In the genomic region with DNA sequence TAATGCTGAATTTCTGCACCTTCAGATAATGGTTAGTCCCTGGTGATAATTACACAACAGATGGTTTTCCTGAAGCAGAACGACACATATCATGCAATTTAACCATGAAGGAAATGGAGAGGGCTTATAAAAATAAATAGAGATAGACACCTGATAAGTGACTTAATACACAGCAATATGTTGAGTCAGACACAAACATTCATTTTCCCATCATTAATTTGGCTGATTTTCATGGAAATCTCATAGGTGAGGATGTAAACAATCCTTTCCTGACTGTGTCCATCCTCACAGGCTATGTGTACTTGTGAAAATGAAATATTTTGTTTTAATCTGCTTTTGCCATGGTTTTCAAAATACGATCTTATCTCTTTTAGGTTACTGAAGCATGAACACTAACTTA, we compare ENCODE assay signal across 30 cellular contexts. TPM values are rescaled to one million over a fixed set of nuclear protein-coding genes. Genes with fewer than 3 reads are reported as not detected.
DNase-seq lines count a peak whose midpoint lies in the region; ATAC-seq, FAIRE-seq and TF ChIP-seq lines count a peak whose summit lies in the region.
"Had no signal": no experiment of that assay in that cellular context is flagged by ENCODE, and none has a peak within 500 bp of the region (broad histone marks: within the 10 kb centered on the region; RNA-seq: fewer than 3 reads in every experiment).

No MANE protein-coding gene starts in this region.

- no peaks in the 10 kb centered on the region for H3K27me3 Mint-ChIP-seq in astrocyte (ENCODE audit: low read depth, unreplicated experiment)
- peaks cover 0 to 4% of the 10 kb centered on the region in 2 donors for H3K27me3 Mint-ChIP-seq in T-cell
- H3K27me3 Mint-ChIP-seq: activated CD4-positive, alpha-beta T cell treated with anti-CD3 and anti-CD28 coated beads, Interleukin-2, amount 10 ng/mL, durations not matched to agents 24 days and 14 days; IgD-negative memory B cell; type B pancreatic cell had no signal

- H3K4me1 ChIP-seq in A673 (ENCODE audit: insufficient read depth, low read length, poor library complexity, severe bottlenecking): no peaks in the 10 kb centered on the region
- H3K4me1 ChIP-seq in astrocyte (ENCODE audit: insufficient read depth, low read length): no peaks in the 10 kb centered on the region
- no peaks in the 10 kb centered on the region for H3K4me1 ChIP-seq in OCI-LY7 (ENCODE audit: insufficient read depth, low read length, poor library complexity, severe bottlenecking)
- H3K4me1 ChIP-seq: BE2C, left lung, right lobe of liver had no signal

- no peak for ATAC-seq in T-cell (replicated peaks in 1 of 4)
- ATAC-seq: GM23338, left lung, PC-3, right lobe of liver, Right ventricle myocardium inferior had no signal

- DNase-seq in A673 (ENCODE audit: low spot score) (peak; percentile 5), DMS79 treated with DMSO at 0.1 percent for 48 hours (lab: John Stamatoyannopoulos, UW) (peak; percentile 85), NCI-H1694 (lab: John Stamatoyannopoulos, UW) (peak; percentile 75), astrocyte (ENCODE audit: low read depth) (peak; percentile 55), NOMO-1 (lab: John Stamatoyannopoulos, UW; ENCODE audit: unreplicated experiment in 2 of 2) (no peak), OCI-LY7 (ENCODE audit: low spot score) (no peak), H7 (no peak), T-cell (no peak)
- DNase-seq: activated CD4-positive, alpha-beta T cell treated with anti-CD3 and anti-CD28 coated beads, Interleukin-2, amount 10 ng/mL, durations not matched to agents 24 days and 14 days; activated gamma-delta T cell treated with Interleukin-2 at 50 U/mL for 16 hours; activated T-cell treated with anti-CD3 and anti-CD28 coated beads, Interleukin-2, amount 50 U/mL, for 24 hours; BE2C; CD8-positive, alpha-beta memory T cell; central memory CD4-positive, alpha-beta T cell; dorsolateral prefrontal cortex; HFFc6; left lung; mesendoderm; NCI-H1436; NCI-H226; PC-3; right lobe of liver; stimulated activated CD4-positive, alpha-beta T cell treated with anti-CD3 and anti-CD28 coated beads, Interleukin-12 subunit alpha, Interleukin-12 subunit beta, amount 100 ng/mL, for 4 hours; stimulated activated CD4-positive, alpha-beta T cell treated with anti-CD3 and anti-CD28 coated beads, Interleukin-4, amount 100 ng/mL, for 1 hour; T-helper 9 cell had no signal

- no peaks in the 10 kb centered on the region for H3K79me2 ChIP-seq in astrocyte (ENCODE audit: insufficient read depth, low read length)
- no peaks in the 10 kb centered on the region for H3K79me2 ChIP-seq in OCI-LY7 (ENCODE audit: insufficient read depth, low read depth, low read length)

- H3K9me3 ChIP-seq in A673 (ENCODE audit: low read depth, low read length, poor library complexity, severe bottlenecking) (peaks cover 5% of the 10 kb centered on the region), astrocyte (ENCODE audit: insufficient read depth, low read depth, low read length) (no peaks in the 10 kb centered on the region), OCI-LY7 (ENCODE audit: low read length) (no peaks in the 10 kb centered on the region)
- H3K9me3 ChIP-seq: BE2C, left lung, right lobe of liver had no signal

- H4K20me1 ChIP-seq in astrocyte (ENCODE audit: insufficient read depth, low read length) (no peaks in the 10 kb centered on the region), OCI-LY7 (ENCODE audit: insufficient read depth, low read length) (no peaks in the 10 kb centered on the region)

- BruUV-seq in A673 (replicated peaks; lab: Mats Ljungman, UMichigan) (no TSS peak), OCI-LY7 (replicated peaks; lab: Mats Ljungman, UMichigan) (no TSS peak)

- H3K4me3 Mint-ChIP-seq in astrocyte (ENCODE audit: unreplicated experiment) (no peak overlapping the region), T-cell (no peak overlapping the region)
- H3K4me3 Mint-ChIP-seq: activated CD4-positive, alpha-beta T cell treated with anti-CD3 and anti-CD28 coated beads, Interleukin-2, amount 10 ng/mL, durations not matched to agents 24 days and 14 days; activated T-cell treated with anti-CD3 and anti-CD28 coated beads, Interleukin-2, amount 50 U/mL, for 24 hours; CD8-positive, alpha-beta memory T cell; GM23338; HFFc6; IgD-negative memory B cell; type B pancreatic cell had no signal

- H3K9me2 ChIP-seq in OCI-LY7 (ENCODE audit: insufficient read depth, low read length): no peaks in the 10 kb centered on the region

- H3K4me3 ChIP-seq in A673 (ENCODE audit: low read depth, low read length, poor library complexity, severe bottlenecking) (no peak overlapping the region), astrocyte (ENCODE audit: insufficient read depth, low read depth, low read length) (no peak overlapping the region), OCI-LY7 (ENCODE audit: low read depth, low read length, poor library complexity, severe bottlenecking) (no peak overlapping the region), H7 (ENCODE audit: insufficient read depth, low read depth, low read length) (no peak overlapping the region)
- H3K4me3 ChIP-seq: dorsolateral prefrontal cortex, GM23338, left lung, right lobe of liver had no signal

- CTCF ChIA-PET in A673 (lab: Charles Lee) (no interaction called here), OCI-LY7 (lab: Charles Lee; ENCODE audit: unreplicated experiment) (no interaction called here), T-cell (lab: Charles Lee) (no interaction called here)

- H3K27ac Mint-ChIP-seq in astrocyte (ENCODE audit: unreplicated experiment) (no peak overlapping the region), T-cell (no peak overlapping the region)
- H3K27ac Mint-ChIP-seq: activated CD4-positive, alpha-beta T cell treated with anti-CD3 and anti-CD28 coated beads, Interleukin-2, amount 10 ng/mL, durations not matched to agents 24 days and 14 days; activated T-cell treated with anti-CD3 and anti-CD28 coated beads, Interleukin-2, amount 50 U/mL, for 24 hours; GM23338; HFFc6; IgD-negative memory B cell; type B pancreatic cell had no signal

- POLR2A ChIA-PET in A673 (lab: Charles Lee; ENCODE audit: low non-redundant PET) (no interaction called here), OCI-LY7 (lab: Charles Lee) (no interaction called here), T-cell (lab: Charles Lee) (interaction anchor here in 1 of 2 donors (0.7 kb wide), 1 partner anchor 46 kb away, joined by 3 read pairs; no protein-coding TSS in a partner anchor)

- H3K36me3 ChIP-seq in A673 (ENCODE audit: insufficient read depth, low read length, poor library complexity, severe bottlenecking) (no peaks in the 10 kb centered on the region), astrocyte (ENCODE audit: insufficient read depth, low read length) (no peaks in the 10 kb centered on the region), OCI-LY7 (ENCODE audit: insufficient read depth, low read length) (no peaks in the 10 kb centered on the region), H7 (replicated peaks; ENCODE audit: control insufficient read depth, insufficient read depth, low read length) (no peaks in the 10 kb centered on the region)
- H3K36me3 ChIP-seq: BE2C, left lung, right lobe of liver had no signal

- peaks cover 2% of the 10 kb centered on the region for H3K4me1 Mint-ChIP-seq in astrocyte (ENCODE audit: low read depth, unreplicated experiment)
- no peaks in the 10 kb centered on the region for H3K4me1 Mint-ChIP-seq in T-cell
- H3K4me1 Mint-ChIP-seq: activated CD4-positive, alpha-beta T cell treated with anti-CD3 and anti-CD28 coated beads, Interleukin-2, amount 10 ng/mL, durations not matched to agents 24 days and 14 days; CD8-positive, alpha-beta memory T cell; GM23338 had no signal

- H3K9ac ChIP-seq in astrocyte (ENCODE audit: low read length): no peak overlapping the region

- no peak for TF ChIP-seq CTCF in A673 (conservative IDR thresholded peaks at IDR 0.05; ENCODE audit: low read depth, low read length)
- no peak for TF ChIP-seq CTCF in astrocyte (IDR thresholded peaks at IDR 0.05; ENCODE audit: insufficient read depth, low read depth, low read length)
- TF ChIP-seq CTCF in OCI-LY7 (conservative IDR thresholded peaks at IDR 0.05; ENCODE audit: low read length): no peak

- intact Hi-C loops in A673 (cut with micrococcal nuclease; ENCODE audit: unreplicated experiment) (no loop called here), OCI-LY7 (cut with micrococcal nuclease; ENCODE audit: unreplicated experiment) (no loop called here)

- no peaks in the 10 kb centered on the region for H3K36me3 Mint-ChIP-seq in astrocyte (ENCODE audit: low read depth, unreplicated experiment)
- no peaks in the 10 kb centered on the region for H3K36me3 Mint-ChIP-seq in T-cell
- H3K36me3 Mint-ChIP-seq: CD8-positive, alpha-beta memory T cell; IgD-negative memory B cell; type B pancreatic cell had no signal

- H3K27ac ChIP-seq in A673 (ENCODE audit: low read depth, low read length, poor library complexity, severe bottlenecking) (no peak overlapping the region), astrocyte (ENCODE audit: low read depth, low read length) (no peak overlapping the region), OCI-LY7 (ENCODE audit: low read depth, low read length, poor library complexity, severe bottlenecking) (no peak overlapping the region)
- H3K27ac ChIP-seq: dorsolateral prefrontal cortex, left lung, right lobe of liver, VCaP had no signal

- no peak overlapping the region for H2AFZ ChIP-seq in astrocyte (ENCODE audit: low read depth, low read length)
- no peak overlapping the region for H2AFZ ChIP-seq in OCI-LY7 (ENCODE audit: low read length)
- H2AFZ ChIP-seq: GM23338 had no signal

- FAIRE-seq in astrocyte (lab: Jason Lieb, UNC): no peak

- H3K27me3 ChIP-seq in A673 (replicated peaks; ENCODE audit: insufficient read depth, low read depth, low read length, poor library complexity) (no peaks in the 10 kb centered on the region), astrocyte (ENCODE audit: insufficient read depth, low read length) (no peaks in the 10 kb centered on the region), H7 (ENCODE audit: control insufficient read depth, insufficient read depth, low read length) (no peaks in the 10 kb centered on the region)
- H3K27me3 ChIP-seq: BE2C, dorsolateral prefrontal cortex, left lung, right lobe of liver had no signal

- H3K9me3 Mint-ChIP-seq in astrocyte (ENCODE audit: unreplicated experiment) (no peaks in the 10 kb centered on the region), T-cell (no peaks in the 10 kb centered on the region)
- H3K9me3 Mint-ChIP-seq: activated CD4-positive, alpha-beta T cell treated with anti-CD3 and anti-CD28 coated beads, Interleukin-2, amount 10 ng/mL, durations not matched to agents 24 days and 14 days; activated T-cell treated with anti-CD3 and anti-CD28 coated beads, Interleukin-2, amount 50 U/mL, for 24 hours; CD8-positive, alpha-beta memory T cell; type B pancreatic cell had no signal

- H3K4me2 ChIP-seq in astrocyte (ENCODE audit: low read length) (no peak overlapping the region), OCI-LY7 (ENCODE audit: low read length) (no peak overlapping the region)
- H3K4me2 ChIP-seq: GM23338 had no signal

RNA-seq across cellular contexts. Expression of a gene that starts 37.0 kb away (rescaled TPM):
- 24.9 and 30.8 TPM in 2 replicates for total RNA-seq in A673 (2021)
- 15.9 and 16.5 TPM in 2 replicates for total RNA-seq in astrocyte
- not detected in 2 replicates for total RNA-seq in OCI-LY7 (2014; rRNA removed; shearing (Covaris generic))
- not detected in 2 replicates for total RNA-seq in OCI-LY7 (2022)
- total RNA-seq in H7 (2014; rRNA removed; shearing (Covaris generic)): 9.4 and 9.7 TPM in 2 replicates
- total RNA-seq in T-cell: 1 to 10 TPM in 3 of 5 donors, under 1 TPM in 2; 0.72 to 2.4 (median 1.5) TPM
- total RNA-seq: activated CD4-positive, alpha-beta T cell treated with anti-CD3 and anti-CD28 coated beads, Interleukin-2, amount 10 ng/mL, durations not matched to agents 24 days and 14 days had no signal

Comparison
In these comparisons a context has a peak if more than half of its experiments do, and no peak if none do; other contexts are left out.
1. DNase-seq: peak in A673 (single experiment), DMS79 treated with DMSO at 0.1 percent for 48 hours (single experiment), NCI-H1694 (single experiment) and astrocyte (single experiment); none in NOMO-1 (0 of 2), OCI-LY7 (single experiment), H7 (single experiment) and T-cell (0 of 34).